Comparison of ENCODE assay signal across 9 cellular contexts in genomic region chr15:79004336-79004735, GRCh38. TPM values are rescaled to one million over a fixed set of nuclear protein-coding genes. Genes with fewer than 3 reads are reported as not detected.
A peak's percentile ranks its signal among the peaks of the same experiment; 100 is the strongest.
DNase-seq lines count a peak whose midpoint lies in the region; ATAC-seq, FAIRE-seq and TF ChIP-seq lines count a peak whose summit lies in the region.
"Had no signal": no experiment of that assay in that cellular context is flagged by ENCODE, and none has a peak within 500 bp of the region (broad histone marks: within the 10 kb centered on the region; RNA-seq: fewer than 3 reads in every experiment).

No MANE protein-coding gene starts in this region.

- ATAC-seq in GM21447 (IDR thresholded peaks at IDR 0.05; ENCODE audit: unreplicated experiment) = peak; percentile 87
- ATAC-seq in HG03558 (IDR thresholded peaks at IDR 0.05; ENCODE audit: extremely low read depth, unreplicated experiment) = peak; percentile 70
- peak; percentile 64 for ATAC-seq in T-helper 17 cell

- H2AFZ ChIP-seq in hepatocyte = no peak overlapping the region

- no peak overlapping the region for H3K4me3 ChIP-seq in hepatocyte
- H3K4me3 ChIP-seq: skin epidermis had no signal

- DNase-seq in GM12891 (ENCODE audit: insufficient read length, low spot score) = peak; percentile 72
- DNase-seq in T-helper 17 cell = no peak
- peak; percentile 46 for DNase-seq in hepatocyte (ENCODE audit: low spot score)
- DNase-seq in ecto neural progenitor cell (ENCODE audit: low spot score) = no peak
- DNase-seq in midbrain (lab: John Stamatoyannopoulos, UW) = no peak
- DNase-seq in stimulated activated CD4-positive, alpha-beta T cell treated with anti-CD3 and anti-CD28 coated beads, Interleukin-1b, Interleukin-23, amount 100 ng/mL, for 48 hours = no peak

- no peaks in the 10 kb centered on the region for H3K79me2 ChIP-seq in hepatocyte

- H3K9me3 ChIP-seq in T-helper 17 cell (ENCODE audit: control insufficient read depth, low read length, poor library complexity, severe bottlenecking) (no peaks in the 10 kb centered on the region), hepatocyte (ENCODE audit: low read depth) (no peaks in the 10 kb centered on the region)

- TF ChIP-seq POLR2A in GM12891 (IDR thresholded peaks at IDR 0.05; ENCODE audit: low read depth, low read length) = no peak

- no peaks in the 10 kb centered on the region for H3K4me1 ChIP-seq in hepatocyte (ENCODE audit: insufficient read depth)

- WGBS in hepatocyte (ENCODE audit: low lambda C conversion rate, missing lambda C conversion rate) = 60% methylated on average over 6 of the region's 6 CpGs

- TF ChIP-seq CTCF in hepatocyte (IDR thresholded peaks at IDR 0.05; ENCODE audit: poor library complexity) = no peak

- H3K27me3 Mint-ChIP-seq in T-helper 17 cell = no peaks in the 10 kb centered on the region

- no peak overlapping the region for H3K27ac Mint-ChIP-seq in T-helper 17 cell

- H3K9me2 ChIP-seq in hepatocyte (replicated peaks; ENCODE audit: insufficient read depth) = no peaks in the 10 kb centered on the region

- H3K4me3 Mint-ChIP-seq in T-helper 17 cell = no peak overlapping the region

- no peak overlapping the region for H3K27ac ChIP-seq in hepatocyte

- no peak overlapping the region for H3K4me2 ChIP-seq in hepatocyte

- H4K20me1 ChIP-seq in hepatocyte (ENCODE audit: insufficient read depth, poor library complexity, severe bottlenecking) = no peaks in the 10 kb centered on the region

- no peaks in the 10 kb centered on the region for H3K36me3 Mint-ChIP-seq in T-helper 17 cell (ENCODE audit: low read depth)

- H3K36me3 ChIP-seq in hepatocyte (replicated peaks; ENCODE audit: insufficient read depth, low read depth) = no peaks in the 10 kb centered on the region

- peaks cover 6% of the 10 kb centered on the region for H3K4me1 Mint-ChIP-seq in T-helper 17 cell

- H3K27me3 ChIP-seq in hepatocyte = no peaks in the 10 kb centered on the region

- peak; percentile 94 for FAIRE-seq in GM12891 (lab: Jason Lieb, UNC)

TF ChIP-seq in GM12891, 5 proteins besides CTCF, POLR2A, EP300 and RAD21:
- TF ChIP-seq TAF1 (IDR thresholded peaks at IDR 0.05; ENCODE audit: low read depth, low read length) (no peak), SPI1 (IDR thresholded peaks at IDR 0.05; ENCODE audit: low read depth, low read length) (peak; percentile 84), POU2F2 (IDR thresholded peaks at IDR 0.05; ENCODE audit: low read depth, low read length) (peak; percentile 99), POLR2AphosphoS5 (IDR thresholded peaks at IDR 0.05; ENCODE audit: low read depth, low read length) (no peak), PAX5 (IDR thresholded peaks at IDR 0.05; ENCODE audit: insufficient read depth, low read length, severe bottlenecking) (no peak)

RNA-seq across cellular contexts. Expression of gene CTSH, which starts 59.5 kb away (rescaled TPM):
- polyA plus RNA-seq in GM12891 (2012; ENCODE audit: low read depth, missing spikeins) = 464 TPM
- 100 to 1,000 TPM; 109 to 116 TPM for total RNA-seq in T-helper 17 cell
- total RNA-seq in hepatocyte = 610 and 637 TPM in 2 replicates
- polyA plus RNA-seq in hepatocyte = 521 and 544 TPM in 2 replicates

Comparison
In these comparisons a context has a peak if more than half of its experiments do, and no peak if none do; other contexts are left out.
1. DNase-seq: peak in GM12891 (single experiment) and hepatocyte (single experiment); none in T-helper 17 cell (0 of 3), ecto neural progenitor cell (single experiment), midbrain (single experiment) and stimulated activated CD4-positive, alpha-beta T cell treated with anti-CD3 and anti-CD28 coated beads, Interleukin-1b, Interleukin-23, amount 100 ng/mL, for 48 hours (single experiment).
2. Peak in every context shown above with its lines, with median percentiles within 50 percentile points of each other: ATAC-seq.